In the genomic region with DNA sequence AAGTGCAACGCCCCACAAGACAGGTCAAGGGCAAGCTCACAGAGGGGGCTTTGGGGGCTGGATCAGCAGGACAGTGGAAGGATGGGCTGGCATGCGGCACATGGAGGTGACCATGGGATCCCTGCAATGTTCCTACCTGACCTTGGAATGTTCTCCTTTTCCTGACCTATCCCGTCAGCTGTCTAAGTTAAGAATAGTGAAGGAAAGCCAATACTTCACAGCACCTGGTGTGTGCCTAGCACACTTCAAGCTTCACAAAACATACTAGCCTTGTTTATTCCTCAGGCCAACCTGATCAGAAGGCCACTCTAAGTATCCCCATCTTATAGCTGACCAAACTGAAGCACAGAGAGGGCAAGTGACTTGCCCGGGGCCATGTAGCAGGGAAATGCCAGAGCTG, we compare ENCODE assay signal across 27 cellular contexts. TPM values are rescaled to one million over a fixed set of nuclear protein-coding genes. Genes with fewer than 3 reads are reported as not detected.
DNase-seq lines count a peak whose midpoint lies in the region; ATAC-seq, FAIRE-seq and TF ChIP-seq lines count a peak whose summit lies in the region.
"Had no signal": no experiment of that assay in that cellular context is flagged by ENCODE, and none has a peak within 500 bp of the region (broad histone marks: within the 10 kb centered on the region; RNA-seq: fewer than 3 reads in every experiment).

No MANE protein-coding gene starts in this region.

- H3K4me3 ChIP-seq in kidney (ENCODE audit: low read length in 2 of 2): no peak overlapping the region
- H3K4me3 ChIP-seq in psoas muscle: no peak overlapping the region
- no peak overlapping the region for H3K4me3 ChIP-seq in skeletal muscle tissue (ENCODE audit: low read length in 3 of 3)
- H3K4me3 ChIP-seq: BLaER1 had no signal

- no peak overlapping the region for H3K27ac ChIP-seq in kidney (ENCODE audit: low read depth in 2 of 2, low read length in 2 of 2)
- peak overlapping the region; percentile 70 for H3K27ac ChIP-seq in psoas muscle
- peak overlapping the region; percentile 26 for H3K27ac ChIP-seq in skeletal muscle tissue (ENCODE audit: low read depth, low read length)
- H3K27ac ChIP-seq: BLaER1 had no signal

- TF ChIP-seq CTCF in kidney (IDR thresholded peaks at IDR 0.05; ENCODE audit: borderline replicate concordance, extremely low read depth, insufficient read depth) (no peak), psoas muscle (IDR thresholded peaks at IDR 0.05) (no peak)

- H3K36me3 ChIP-seq in kidney (ENCODE audit: control insufficient read depth in 1 of 2, insufficient read depth in 2 of 2, low read length in 2 of 2) (no peaks in the 10 kb centered on the region), psoas muscle (ENCODE audit: insufficient read depth in 1 of 2, low read depth in 1 of 2) (no peaks in the 10 kb centered on the region), skeletal muscle tissue (ENCODE audit: control insufficient read depth in 3 of 3, insufficient read depth in 3 of 3, low read length in 3 of 3) (no peaks in the 10 kb centered on the region)
- H3K36me3 ChIP-seq: BE2C, BLaER1 had no signal

- H3K9me3 ChIP-seq in kidney (ENCODE audit: control insufficient read depth in 1 of 2, low read length in 2 of 2) (peaks cover 5 to 9% of the 10 kb centered on the region in 2 donors), psoas muscle (peaks cover 7% of the 10 kb centered on the region), skeletal muscle tissue (ENCODE audit: control insufficient read depth in 3 of 3, low read length in 3 of 3) (peaks cover 0 to 8% (median 0%) of the 10 kb centered on the region in 3 donors)
- H3K9me3 ChIP-seq: BE2C had no signal

- no peak for FAIRE-seq in kidney (lab: Jason Lieb, UNC)
- FAIRE-seq: A204.1, G401.6, GM12891, GM19239 had no signal

- intact Hi-C loops in kidney (cut with DNase I) (no loop called here), psoas muscle (cut with DNase I) (no loop called here)

- H3K9ac ChIP-seq in kidney (ENCODE audit: low read length in 2 of 2) (no peak overlapping the region), skeletal muscle tissue (ENCODE audit: low read depth in 1 of 3, low read length in 3 of 3) (no peak overlapping the region)
- H3K9ac ChIP-seq: BLaER1 had no signal

- ATAC-seq in psoas muscle: no peak

- no peaks in the 10 kb centered on the region for H3K4me1 ChIP-seq in kidney (ENCODE audit: control insufficient read depth in 1 of 2, insufficient read depth in 1 of 2, low read depth in 1 of 2, low read length in 2 of 2)
- H3K4me1 ChIP-seq in psoas muscle: peaks cover 27% of the 10 kb centered on the region
- H3K4me1 ChIP-seq in skeletal muscle tissue (ENCODE audit: control insufficient read depth in 3 of 3, insufficient read depth in 3 of 3, low read length in 3 of 3): peaks cover 34 to 53% (median 38%) of the 10 kb centered on the region in 3 donors
- H3K4me1 ChIP-seq: BE2C had no signal

- WGBS in psoas muscle, 3 donors: 55 to 58% (median 56%) methylated on average over 4 of the region's 4 CpGs

- peak; percentile 3 for DNase-seq in kidney
- DNase-seq in psoas muscle: no peak
- DNase-seq in central memory CD4-positive, alpha-beta T cell: no peak
- no peak for DNase-seq in NCI-H2171 treated with DMSO at 0.1 percent for 48 hours (lab: John Stamatoyannopoulos, UW)
- no peak for DNase-seq in NCI-H345 (lab: John Stamatoyannopoulos, UW)
- DNase-seq: 8988T; ACHN; BE2C; C1 segment of cervical spinal cord; CD4-positive, alpha-beta memory T cell; CD4-positive, CD25-positive, alpha-beta regulatory T cell; CD8-positive, alpha-beta memory T cell; COR-L47; DMS 273 treated with DMSO at 0.1 percent for 48 hours; DMS153; DMS53; DMS79; GF-D8 had no signal

- no peaks in the 10 kb centered on the region for H3K27me3 ChIP-seq in psoas muscle (ENCODE audit: insufficient read depth in 3 of 3, low read length in 2 of 3)
- no peaks in the 10 kb centered on the region for H3K27me3 ChIP-seq in skeletal muscle tissue (ENCODE audit: control insufficient read depth in 3 of 3, insufficient read depth in 3 of 3, low read length in 3 of 3)
- H3K27me3 ChIP-seq: BE2C, BLaER1 had no signal

RNA-seq across cellular contexts. Expression of a gene that starts 31.2 kb away (rescaled TPM):
- total RNA-seq in kidney: not detected
- not detected for polyA plus RNA-seq in kidney (ENCODE audit: insufficient read depth, low read depth, low replicate concordance)
- total RNA-seq in psoas muscle: 10 to 100 TPM in 1 of 4 donors, 1 to 10 TPM in 3; 7.0 to 26.8 (median 9.5) TPM
- polyA plus RNA-seq in psoas muscle: 1 to 10 TPM; 2.9 to 6.5 (median 5.1) TPM
- 10.4 TPM for total RNA-seq in skeletal muscle tissue
- total RNA-seq: A673; CD4-positive, alpha-beta memory T cell; CD4-positive, CD25-positive, alpha-beta regulatory T cell; CD8-positive, alpha-beta memory T cell had no signal
- polyA plus RNA-seq: AG04450; CD14-positive monocyte; CD4-positive, alpha-beta memory T cell; CD4-positive, CD25-positive, alpha-beta regulatory T cell; CD8-positive, alpha-beta memory T cell had no signal

Comparison
In these comparisons a context has a peak if more than half of its experiments do, and no peak if none do; other contexts are left out.
1. H3K27ac ChIP-seq: peak in psoas muscle (single experiment) and skeletal muscle tissue (single experiment); none in kidney (0 of 2).